In the genomic region with DNA sequence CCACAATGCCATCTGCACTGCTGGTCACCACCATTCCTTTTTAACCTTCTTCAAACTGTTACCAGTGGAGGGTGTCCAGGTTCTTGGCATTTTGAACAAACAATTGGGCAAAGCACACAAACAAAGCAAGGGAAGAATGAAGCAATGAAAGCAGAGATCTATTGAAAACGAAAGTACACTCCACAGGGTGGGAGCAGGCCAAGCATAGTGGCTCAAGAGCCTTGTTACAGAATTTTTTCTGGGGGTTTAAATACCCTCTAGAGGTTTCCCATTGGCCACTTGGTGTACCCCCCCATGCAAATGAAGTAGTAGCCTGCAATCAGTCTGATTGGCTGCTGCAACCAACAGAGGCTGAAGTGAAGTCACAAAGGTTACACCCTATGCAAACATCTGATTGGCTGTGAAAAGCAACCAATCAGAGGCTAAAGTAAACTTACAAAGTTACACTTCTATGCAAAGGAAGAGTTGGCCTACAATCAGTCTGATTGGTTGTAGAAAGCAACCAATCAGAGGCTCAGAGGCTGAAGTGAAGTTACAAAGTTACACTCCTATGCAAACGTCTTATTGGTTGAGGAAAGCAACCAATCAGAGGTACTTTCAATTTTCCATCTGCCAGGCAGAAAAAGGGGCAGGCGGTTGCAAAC, we compare ENCODE assay signal across 18 cellular contexts.
DNase-seq lines count a peak whose midpoint lies in the region; ATAC-seq, FAIRE-seq and TF ChIP-seq lines count a peak whose summit lies in the region.
"Had no signal": no experiment of that assay in that cellular context is flagged by ENCODE, and none has a peak within 500 bp of the region (broad histone marks: within the 10 kb centered on the region; RNA-seq: fewer than 3 reads in every experiment).

No MANE protein-coding gene starts in this region.

- no peak for TF ChIP-seq EP300 in K562 (IDR thresholded peaks at IDR 0.05; ENCODE audit: low read length)

- H4K8ac ChIP-seq in neuronal stem cell (ENCODE audit: low read depth, low read length), result no peak overlapping the region

- intact Hi-C loops in K562 (cut with micrococcal nuclease), result loop anchor here (10.0 kb wide), 1 partner anchor 195 kb away; no protein-coding TSS in a partner anchor

- H2AFZ ChIP-seq in K562 (ENCODE audit: low read depth, low read length) (peak overlapping the region; percentile 79), neuronal stem cell (ENCODE audit: low read length) (peak overlapping the region; percentile 2)

- no peak overlapping the region for H2BK5ac ChIP-seq in neuronal stem cell (ENCODE audit: low read length)

- H3K9me3 ChIP-seq in K562 (replicated peaks; ENCODE audit: control insufficient read depth, insufficient read depth, low read depth, low read length), result no peaks in the 10 kb centered on the region
- no peaks in the 10 kb centered on the region for H3K9me3 ChIP-seq in neuronal stem cell (replicated peaks in 1 of 2; ENCODE audit: control insufficient read depth in 2 of 2, insufficient read depth in 1 of 2, low read depth in 1 of 2, low read length in 2 of 2)
- H3K9me3 ChIP-seq: upper lobe of right lung had no signal

- H3K4me3 ChIP-seq in K562, result no peak overlapping the region
- no peak overlapping the region for H3K4me3 ChIP-seq in neuronal stem cell (ENCODE audit: low read length in 2 of 2)
- H3K4me3 ChIP-seq: upper lobe of right lung had no signal

- H3K27me3 ChIP-seq in K562 (ENCODE audit: control insufficient read depth in 2 of 2, insufficient read depth in 2 of 2, low read length in 2 of 2), result peaks cover 1 to 2% of the 10 kb centered on the region in 2 experiments; a peak in 3 of 5 replicates
- no peaks in the 10 kb centered on the region for H3K27me3 ChIP-seq in neuronal stem cell (ENCODE audit: control insufficient read depth in 3 of 3, insufficient read depth in 3 of 3, low read depth in 1 of 3, low read length in 3 of 3)
- H3K27me3 ChIP-seq: brain microvascular endothelial cell, upper lobe of right lung had no signal

- in situ Hi-C loops in K562 (cut with MboI), result no loop called here

- no peak overlapping the region for H4K91ac ChIP-seq in neuronal stem cell (ENCODE audit: low read depth, low read length, poor library complexity)

- H3K9me1 ChIP-seq in K562 (ENCODE audit: control insufficient read depth, insufficient read depth, low read length), result no peaks in the 10 kb centered on the region

- H4K20me1 ChIP-seq in K562 (replicated peaks; ENCODE audit: control insufficient read depth, insufficient read depth, low read length), result no peaks in the 10 kb centered on the region

- no peak overlapping the region for H3K23ac ChIP-seq in neuronal stem cell (ENCODE audit: low read depth, low read length, poor library complexity)

- CTCF ChIA-PET in activated CD4-positive, alpha-beta T cell treated with anti-CD3 and anti-CD28 coated beads, Interleukin-2, amount 10 ng/mL, durations not matched to agents 7 days and 5 days (lab: Charles Lee), result no interaction called here
- CTCF ChIA-PET in K562 (lab: Yijun Ruan, JAX; ENCODE audit: low intra/inter-chr PET ratio), result no interaction called here

- no peaks in the 10 kb centered on the region for H3K79me1 ChIP-seq in neuronal stem cell (ENCODE audit: low read depth, low read length)

- no peak for TF ChIP-seq POLR2A in K562 (conservative IDR thresholded peaks at IDR 0.05)

- H3K4me2 ChIP-seq in K562 (ENCODE audit: insufficient read depth, low read length) (peak overlapping the region; percentile 61), neuronal stem cell (ENCODE audit: insufficient read depth, low read length, poor library complexity, severe bottlenecking) (no peak overlapping the region)

- no peaks in the 10 kb centered on the region for H3K79me2 ChIP-seq in K562 (ENCODE audit: control insufficient read depth, insufficient read depth, low read length)

- no peaks in the 10 kb centered on the region for H3K27me3 Mint-ChIP-seq in activated CD4-positive, alpha-beta T cell treated with anti-CD3 and anti-CD28 coated beads, Interleukin-2, amount 10 ng/mL, durations not matched to agents 7 days and 5 days
- peaks cover 7% of the 10 kb centered on the region for H3K27me3 Mint-ChIP-seq in osteocyte (ENCODE audit: unreplicated experiment)

- H2AK5ac ChIP-seq in neuronal stem cell (ENCODE audit: low read depth, low read length), result no peak overlapping the region

- H3K36me3 ChIP-seq in K562 (ENCODE audit: control insufficient read depth, insufficient read depth, low read length) (no peaks in the 10 kb centered on the region), neuronal stem cell (replicated peaks in 1 of 2; ENCODE audit: control insufficient read depth in 2 of 2, insufficient read depth in 2 of 2, low read length in 2 of 2) (no peaks in the 10 kb centered on the region)
- H3K36me3 ChIP-seq: brain microvascular endothelial cell, upper lobe of right lung had no signal

- WGBS in K562 (ENCODE audit: insufficient coverage, low coverage, missing lambda C conversion rate), result 5% methylated on average over 3 of the region's 3 CpGs
- no CpG with 5 or more reads among the region's 3 CpGs for WGBS in neuronal stem cell (ENCODE audit: extremely low coverage in 2 of 2, insufficient read length in 2 of 2, insufficient replicate concordance in 1 of 2), 2 donors

- no peak overlapping the region for H2BK120ac ChIP-seq in neuronal stem cell (ENCODE audit: low read depth, low read length)

- no TSS peak for BruUV-seq in K562 (replicated peaks; lab: Mats Ljungman, UMichigan)

- no peak for TF ChIP-seq RAD21 in K562 (CRISPR knock-in tag; conservative IDR thresholded peaks at IDR 0.05 in 1 of 2, IDR thresholded peaks at IDR 0.05 in 1 of 2)

- no peak overlapping the region for H3K9ac ChIP-seq in K562 (ENCODE audit: insufficient read depth in 1 of 2, low read depth in 2 of 2, low read length in 2 of 2)
- H3K9ac ChIP-seq in neuronal stem cell (ENCODE audit: low read depth, low read length, poor library complexity), result no peak overlapping the region

- ATAC-seq in K562, result peak; percentile 93
- ATAC-seq: upper lobe of right lung had no signal

- H3K18ac ChIP-seq in neuronal stem cell (ENCODE audit: low read length), result no peak overlapping the region

- H3K4me3 Mint-ChIP-seq in activated CD4-positive, alpha-beta T cell treated with anti-CD3 and anti-CD28 coated beads, Interleukin-2, amount 10 ng/mL, durations not matched to agents 7 days and 5 days, result no peak overlapping the region
- H3K4me3 Mint-ChIP-seq in osteocyte (ENCODE audit: unreplicated experiment), result no peak overlapping the region

- no peak for TF ChIP-seq CTCF in K562 (IDR thresholded peaks at IDR 0.05 in 2 of 3, conservative IDR thresholded peaks at IDR 0.05 in 1 of 3; ENCODE audit: insufficient read depth in 2 of 3, low read depth in 1 of 3, low read length in 3 of 3)
- no peak for TF ChIP-seq CTCF in osteocyte (IDR thresholded peaks at IDR 0.05)

- no peak overlapping the region for H3K27ac ChIP-seq in K562 (ENCODE audit: extremely low read depth, low read depth, low read length)
- H3K27ac ChIP-seq in neuronal stem cell (replicated peaks; ENCODE audit: low read length), result no peak overlapping the region
- H3K27ac ChIP-seq: brain microvascular endothelial cell, upper lobe of right lung had no signal

- H2BK15ac ChIP-seq in neuronal stem cell (ENCODE audit: low read length), result no peak overlapping the region

- DNase-seq in activated CD4-positive, alpha-beta T cell treated with anti-CD3 and anti-CD28 coated beads, Interleukin-2, amount 10 ng/mL, durations not matched to agents 7 days and 5 days, result peak; percentile 13
- DNase-seq in activated CD4-positive, alpha-beta T cell treated with anti-CD3 and anti-CD28 coated beads, Interleukin-2, amount 50 U/mL, for 4 hours, result no peak
- DNase-seq in LHCN-M2 (ENCODE audit: low read depth), result peak; percentile 38
- peak; percentile 12 to 53 (median 22) for DNase-seq in K562 (ENCODE audit: extremely low read depth in 1 of 4, low spot score in 3 of 4)
- no peak for DNase-seq in neuronal stem cell (ENCODE audit: low spot score)
- no peak for DNase-seq in OCI-M2 (lab: John Stamatoyannopoulos, UW; ENCODE audit: unreplicated experiment)
- DNase-seq in osteocyte (ENCODE audit: extremely low spot score, unreplicated experiment), result no peak
- DNase-seq in stimulated activated CD4-positive, alpha-beta T cell treated with anti-CD3 and anti-CD28 coated beads, Interleukin-4, amount 100 ng/mL, for 24 hours, result no peak
- DNase-seq: activated CD4-positive, alpha-beta T cell treated with anti-CD3 and anti-CD28 coated beads for 48 hours; activated T-cell treated with anti-CD3 and anti-CD28 coated beads, Interleukin-2, amount 50 U/mL, for 1 hour; brain microvascular endothelial cell; COR-L47; effector CD8-positive, alpha-beta T cell; NCI-H2081; NCI-H748 treated with DMSO at 0.1 percent for 48 hours; stimulated activated naive CD4-positive, alpha-beta T cell; upper lobe of right lung had no signal

- H3K36me3 Mint-ChIP-seq in activated CD4-positive, alpha-beta T cell treated with anti-CD3 and anti-CD28 coated beads, Interleukin-2, amount 10 ng/mL, durations not matched to agents 7 days and 5 days (ENCODE audit: low read depth), result no peaks in the 10 kb centered on the region
- H3K36me3 Mint-ChIP-seq in osteocyte (ENCODE audit: unreplicated experiment), result peaks cover 3% of the 10 kb centered on the region
- H3K36me3 Mint-ChIP-seq: activated naive CD4-positive, alpha-beta T cell treated with anti-CD3 and anti-CD28 coated beads, Interleukin-2, amount 50 U/mL, for 72 hours had no signal

- H3K4ac ChIP-seq in neuronal stem cell (ENCODE audit: low read length), result no peak overlapping the region

- H3K4me1 ChIP-seq in K562 (replicated peaks in 1 of 2; ENCODE audit: control insufficient read depth in 2 of 2, insufficient read depth in 2 of 2, low read length in 2 of 2) (peaks cover 0 to 2% of the 10 kb centered on the region in 2 experiments; a peak in 2 of 5 replicates), neuronal stem cell (ENCODE audit: control insufficient read depth in 2 of 2, insufficient read depth in 1 of 2, low read depth in 1 of 2, low read length in 2 of 2) (peaks cover 0 to 2% of the 10 kb centered on the region in 2 donors)
- H3K4me1 ChIP-seq: upper lobe of right lung had no signal

- H3K27ac Mint-ChIP-seq in activated CD4-positive, alpha-beta T cell treated with anti-CD3 and anti-CD28 coated beads, Interleukin-2, amount 10 ng/mL, durations not matched to agents 7 days and 5 days, result no peak overlapping the region
- H3K27ac Mint-ChIP-seq in osteocyte (ENCODE audit: unreplicated experiment), result no peak overlapping the region
- H3K27ac Mint-ChIP-seq: activated naive CD4-positive, alpha-beta T cell treated with anti-CD3 and anti-CD28 coated beads, Interleukin-2, amount 50 U/mL, for 72 hours had no signal

- peaks cover 13% of the 10 kb centered on the region for H3K4me1 Mint-ChIP-seq in activated CD4-positive, alpha-beta T cell treated with anti-CD3 and anti-CD28 coated beads, Interleukin-2, amount 10 ng/mL, durations not matched to agents 7 days and 5 days
- peaks cover 13% of the 10 kb centered on the region for H3K4me1 Mint-ChIP-seq in osteocyte (ENCODE audit: unreplicated experiment)

- no peak overlapping the region for H3K14ac ChIP-seq in neuronal stem cell (ENCODE audit: low read length)

- FAIRE-seq in K562 (lab: Jason Lieb, UNC), result peak; percentile 81

- POLR2A ChIA-PET in activated CD4-positive, alpha-beta T cell treated with anti-CD3 and anti-CD28 coated beads, Interleukin-2, amount 10 ng/mL, durations not matched to agents 7 days and 5 days (lab: Charles Lee), result no interaction called here
- POLR2A ChIA-PET in K562 (lab: Yijun Ruan, JAX), result no interaction called here

- no peak overlapping the region for H2BK12ac ChIP-seq in neuronal stem cell (ENCODE audit: low read length)

- H3K9me3 Mint-ChIP-seq in activated CD4-positive, alpha-beta T cell treated with anti-CD3 and anti-CD28 coated beads, Interleukin-2, amount 10 ng/mL, durations not matched to agents 7 days and 5 days, result no peaks in the 10 kb centered on the region
- peaks cover 3% of the 10 kb centered on the region for H3K9me3 Mint-ChIP-seq in osteocyte (ENCODE audit: unreplicated experiment)
- H3K9me3 Mint-ChIP-seq: activated naive CD4-positive, alpha-beta T cell treated with anti-CD3 and anti-CD28 coated beads, Interleukin-2, amount 50 U/mL, for 72 hours had no signal

Comparison
In these comparisons a context has a peak if more than half of its experiments do, and no peak if none do; other contexts are left out.
1. DNase-seq: peak in activated CD4-positive, alpha-beta T cell treated with anti-CD3 and anti-CD28 coated beads, Interleukin-2, amount 10 ng/mL, durations not matched to agents 7 days and 5 days (single experiment), LHCN-M2 (single experiment) and K562 (4 of 4); none in activated CD4-positive, alpha-beta T cell treated with anti-CD3 and anti-CD28 coated beads, Interleukin-2, amount 50 U/mL, for 4 hours (0 of 2), neuronal stem cell (single experiment), OCI-M2 (single experiment), osteocyte (single experiment) and stimulated activated CD4-positive, alpha-beta T cell treated with anti-CD3 and anti-CD28 coated beads, Interleukin-4, amount 100 ng/mL, for 24 hours (single experiment).